Comparison of ENCODE assay signal across 8 cellular contexts in the genomic region with DNA sequence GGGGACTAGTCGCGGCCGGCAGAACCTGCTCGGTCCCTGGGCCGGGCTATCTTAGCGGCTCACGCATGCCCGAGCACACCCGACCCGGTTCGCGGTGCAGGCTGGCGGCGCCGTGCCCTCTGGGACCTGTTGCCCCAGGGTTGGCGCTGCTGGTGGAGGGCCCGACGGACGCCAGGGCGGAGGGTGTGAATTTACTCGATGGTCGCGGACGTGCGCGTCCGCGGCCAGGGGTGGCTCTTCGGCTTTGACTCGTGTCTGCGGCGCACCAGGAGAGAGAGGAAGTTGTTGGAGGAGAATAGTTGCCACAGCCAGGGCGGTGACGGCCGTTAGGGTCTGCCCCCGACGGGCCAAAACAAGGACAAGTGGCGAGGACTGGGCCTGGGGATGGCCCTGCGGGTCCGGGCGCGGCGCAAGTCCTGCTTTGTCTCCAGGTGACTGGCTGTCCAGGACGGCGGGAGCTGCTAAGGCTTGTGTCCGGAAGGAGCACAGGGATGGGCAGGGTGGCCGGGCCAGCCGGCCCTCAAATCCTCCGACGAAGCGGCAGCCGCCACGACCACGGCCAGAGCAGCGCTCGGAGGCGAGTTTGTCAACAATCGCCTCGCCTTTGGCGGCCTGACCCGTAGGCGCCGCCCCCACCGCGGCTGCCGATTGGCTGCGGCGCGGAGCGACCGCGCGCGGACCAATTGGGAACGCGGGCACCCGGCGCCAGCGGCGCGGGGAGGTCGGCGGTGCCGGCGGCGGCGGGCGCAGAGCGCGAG. TPM values are rescaled to one million over a fixed set of nuclear protein-coding genes. Genes with fewer than 3 reads are reported as not detected.
DNase-seq lines count a peak whose midpoint lies in the region; ATAC-seq and TF ChIP-seq lines count a peak whose summit lies in the region.

No MANE protein-coding gene starts in this region.

- H3K27me3 Mint-ChIP-seq in activated CD4-positive, alpha-beta memory T cell treated with anti-CD3 and anti-CD28 coated beads, Interleukin-2, amount 10 ng/mL, durations not matched to agents 7 days and 5 days: peaks cover 48% of the 10 kb centered on the region

- no peak for TF ChIP-seq CTCF in C4-2B (conservative IDR thresholded peaks at IDR 0.05)

- peak overlapping the region; percentile 89 for H3K27ac ChIP-seq in C4-2B

- H3K27ac Mint-ChIP-seq in activated CD4-positive, alpha-beta memory T cell treated with anti-CD3 and anti-CD28 coated beads, Interleukin-2, amount 10 ng/mL, durations not matched to agents 7 days and 5 days: peak overlapping the region; percentile 33

- peak; percentile 35 for ATAC-seq in GM19372 (IDR thresholded peaks at IDR 0.05; ENCODE audit: low read depth, unreplicated experiment)
- peak; percentile 34 for ATAC-seq in HG03469 (IDR thresholded peaks at IDR 0.05; ENCODE audit: unreplicated experiment)

- H3K9me3 Mint-ChIP-seq in activated CD4-positive, alpha-beta memory T cell treated with anti-CD3 and anti-CD28 coated beads, Interleukin-2, amount 10 ng/mL, durations not matched to agents 7 days and 5 days: no peaks in the 10 kb centered on the region

- peak; percentile 56 for DNase-seq in NCI-H748 treated with DMSO at 0.1 percent for 48 hours (lab: John Stamatoyannopoulos, UW)
- DNase-seq in activated CD4-positive, alpha-beta memory T cell treated with anti-CD3 and anti-CD28 coated beads, Interleukin-2, amount 10 ng/mL, durations not matched to agents 7 days and 5 days: peak; percentile 85
- peak; percentile 65 for DNase-seq in effector CD8-positive, alpha-beta T cell (lab: John Stamatoyannopoulos, UW)
- DNase-seq in lung microvascular endothelial cell (ENCODE audit: low read depth in 2 of 2): peak; percentile 90 to 94
- DNase-seq in stimulated activated CD4-positive, alpha-beta T cell treated with anti-CD3 and anti-CD28 coated beads, TNF-alpha, amount 100 ng/mL, for 1 hour (ENCODE audit: low read depth in 3 of 3, low spot score in 1 of 3): peak; percentile 34 to 72 (median 53)

- H3K36me3 Mint-ChIP-seq in activated CD4-positive, alpha-beta memory T cell treated with anti-CD3 and anti-CD28 coated beads, Interleukin-2, amount 10 ng/mL, durations not matched to agents 7 days and 5 days (ENCODE audit: low read depth): peaks cover 39% of the 10 kb centered on the region

- CTCF ChIA-PET in activated CD4-positive, alpha-beta memory T cell treated with anti-CD3 and anti-CD28 coated beads, Interleukin-2, amount 10 ng/mL, durations not matched to agents 7 days and 5 days (lab: Charles Lee): no interaction called here

- peaks cover 45% of the 10 kb centered on the region for H3K4me1 Mint-ChIP-seq in activated CD4-positive, alpha-beta memory T cell treated with anti-CD3 and anti-CD28 coated beads, Interleukin-2, amount 10 ng/mL, durations not matched to agents 7 days and 5 days

- peak overlapping the region; percentile 89 for H3K4me3 Mint-ChIP-seq in activated CD4-positive, alpha-beta memory T cell treated with anti-CD3 and anti-CD28 coated beads, Interleukin-2, amount 10 ng/mL, durations not matched to agents 7 days and 5 days

- POLR2A ChIA-PET in activated CD4-positive, alpha-beta memory T cell treated with anti-CD3 and anti-CD28 coated beads, Interleukin-2, amount 10 ng/mL, durations not matched to agents 7 days and 5 days (lab: Charles Lee): interaction anchor here (0.5 to 1.6 kb wide), 2 partner anchors 264 to 310 kb away, joined by 3 to 7 read pairs; no protein-coding TSS in a partner anchor

RNA-seq across cellular contexts. Expression of gene BCL2L11, which starts 1.3 kb away (rescaled TPM):
- 10 to 100 TPM; 11.1 to 11.4 TPM for total RNA-seq in activated CD4-positive, alpha-beta memory T cell treated with anti-CD3 and anti-CD28 coated beads, Interleukin-2, amount 10 ng/mL, durations not matched to agents 7 days and 5 days
- 8.7 and 29.0 TPM in 2 replicates for total RNA-seq in lung microvascular endothelial cell

Comparison
In these comparisons a context has a peak if more than half of its experiments do, and no peak if none do; other contexts are left out.
1. Peak in every context shown above with its lines: DNase-seq, ATAC-seq and H3K27ac ChIP-seq.